17 cellular contexts compared by ENCODE assay signal in the genomic region with DNA sequence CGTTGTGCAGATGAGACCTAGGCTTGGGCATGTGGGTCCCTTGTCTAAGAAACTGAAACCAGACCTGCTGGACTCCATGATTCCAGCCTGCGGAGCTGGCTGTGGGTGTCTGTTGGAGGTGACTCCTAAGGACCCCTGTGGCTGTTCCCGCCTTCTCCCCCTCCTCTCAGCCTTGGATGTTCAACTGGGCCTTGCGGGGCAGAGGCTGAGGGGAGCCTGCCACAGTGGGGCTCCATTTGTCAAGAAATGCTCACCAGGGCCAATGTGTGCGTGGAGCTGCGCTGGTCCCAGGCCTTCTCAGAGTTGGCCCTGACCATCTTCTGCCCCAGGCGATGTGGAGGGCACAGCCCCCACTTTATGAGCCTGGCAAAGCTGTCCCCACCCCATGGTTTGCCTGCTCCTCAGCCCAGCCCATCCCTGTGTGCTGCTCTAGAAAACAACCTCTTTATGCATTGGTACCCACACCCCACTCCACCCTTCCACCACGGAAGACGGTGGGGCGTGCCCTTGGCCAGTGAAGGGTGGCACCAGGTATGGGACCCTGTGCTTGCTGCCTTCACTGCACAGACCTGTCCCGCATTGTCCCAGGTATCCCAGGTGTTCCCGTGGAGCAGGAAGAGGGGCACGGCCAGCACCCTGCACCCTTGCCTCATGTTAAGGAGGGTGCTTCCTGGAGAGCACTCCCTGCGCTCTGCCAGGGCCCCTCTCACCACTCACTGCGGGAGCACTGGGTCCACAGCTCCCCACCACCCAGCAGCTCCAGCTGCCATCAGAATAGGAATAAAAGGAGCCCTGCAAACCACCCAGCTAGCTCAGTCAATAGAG. TPM values are rescaled to one million over a fixed set of nuclear protein-coding genes. Genes with fewer than 3 reads are reported as not detected.
A peak's percentile ranks its signal among the peaks of the same experiment; 100 is the strongest.
DNase-seq lines count a peak whose midpoint lies in the region; ATAC-seq, FAIRE-seq and TF ChIP-seq lines count a peak whose summit lies in the region.
"Had no signal": no experiment of that assay in that cellular context is flagged by ENCODE, and none has a peak within 500 bp of the region (broad histone marks: within the 10 kb centered on the region; RNA-seq: fewer than 3 reads in every experiment).

No MANE protein-coding gene starts in this region.

- H2AFZ ChIP-seq in SK-N-SH (ENCODE audit: low read depth), result no peak overlapping the region

- CTCF ChIA-PET in SK-N-SH (lab: Yijun Ruan, JAX) (interaction anchor here (1.1 to 1.9 kb wide), 6 partner anchors 11 to 91 kb away, joined by 3 to 7 read pairs (median 6); no protein-coding TSS in a partner anchor), RWPE1 (lab: Yijun Ruan, JAX) (interaction anchor here (0.5 to 1.0 kb wide), 3 partner anchors 23 to 1331 kb away, joined by 3 to 4 read pairs (median 4); a partner anchor contains a TSS)

- intact Hi-C loops in kidney (cut with DNase I), result no loop called here
- intact Hi-C loops in transverse colon (cut with DNase I; ENCODE audit: low total_unique reads), result no loop called here
- intact Hi-C loops in testis (cut with DNase I; ENCODE audit: low total_unique reads), result no loop called here

- peaks cover 0 to 14% of the 10 kb centered on the region in 2 experiments for H3K36me3 ChIP-seq in SK-N-SH (replicated peaks in 1 of 2; ENCODE audit: control insufficient read depth in 1 of 2, insufficient read depth in 2 of 2, low read length in 1 of 2)
- H3K36me3 ChIP-seq in kidney (ENCODE audit: control insufficient read depth in 1 of 2, insufficient read depth in 2 of 2, low read length in 2 of 2), result peaks cover 0 to 4% of the 10 kb centered on the region in 2 donors
- H3K36me3 ChIP-seq in transverse colon, result no peaks in the 10 kb centered on the region
- no peaks in the 10 kb centered on the region for H3K36me3 ChIP-seq in testis (ENCODE audit: low read depth, missing control alignments)

- H4K20me1 ChIP-seq in SK-N-SH (ENCODE audit: insufficient read depth), result no peaks in the 10 kb centered on the region

- H3K4me1 ChIP-seq in SK-N-SH (ENCODE audit: control insufficient read depth in 1 of 2, insufficient read depth in 2 of 2, low read depth in 1 of 2, low read length in 1 of 2) (no peaks in the 10 kb centered on the region; a peak in 1 of 4 replicates), kidney (ENCODE audit: control insufficient read depth in 1 of 2, insufficient read depth in 1 of 2, low read depth in 1 of 2, low read length in 2 of 2) (no peaks in the 10 kb centered on the region), transverse colon (peaks cover 30 to 68% (median 46%) of the 10 kb centered on the region in 4 donors), testis (no peaks in the 10 kb centered on the region)

- no peak for FAIRE-seq in kidney (lab: Jason Lieb, UNC)
- FAIRE-seq: RCC 7860 had no signal

- POLR2A ChIA-PET in SK-N-SH (lab: Yijun Ruan, JAX) (no interaction called here), RWPE1 (lab: Yijun Ruan, JAX; ENCODE audit: low non-redundant PET) (no interaction called here)

- no peak for TF ChIP-seq CTCF in SK-N-SH (IDR thresholded peaks at IDR 0.05)
- no peak for TF ChIP-seq CTCF in RWPE1 (conservative IDR thresholded peaks at IDR 0.05; ENCODE audit: low read depth)
- TF ChIP-seq CTCF in kidney (IDR thresholded peaks at IDR 0.05; ENCODE audit: borderline replicate concordance, extremely low read depth, insufficient read depth), result no peak
- TF ChIP-seq CTCF in transverse colon (IDR thresholded peaks at IDR 0.05), result no peak
- TF ChIP-seq CTCF in testis (IDR thresholded peaks at IDR 0.05), result no peak

- H3F3A ChIP-seq in SK-N-SH (replicated peaks; ENCODE audit: insufficient read depth), result peaks cover 12% of the 10 kb centered on the region

- in situ Hi-C loops in transverse colon (cut with MboI; ENCODE audit: low pct_ligation_motif_present in 1 of 4, low pct_unique_long_range_greater_than_20kb in 1 of 4, low sequenced_read_pairs in 3 of 4), result no loop called here

- H3K79me2 ChIP-seq in SK-N-SH (ENCODE audit: insufficient read depth), result no peaks in the 10 kb centered on the region

- DNase-seq in SK-N-SH, result peak; percentile 17
- DNase-seq in RWPE1 (ENCODE audit: low spot score), result no peak
- peak; percentile 59 for DNase-seq in kidney
- DNase-seq in transverse colon, result peak; percentile 73
- no peak for DNase-seq in DMS153 treated with DMSO at 0.1 percent for 48 hours (lab: John Stamatoyannopoulos, UW; ENCODE audit: unreplicated experiment)
- no peak for DNase-seq in testis
- no peak for DNase-seq in NCI-H510A treated with DMSO at 0.1 percent for 48 hours (lab: John Stamatoyannopoulos, UW)
- DNase-seq: activated gamma-delta T cell treated with Interleukin-2 at 50 U/mL for 16 hours; effector CD4-positive, alpha-beta T cell; NCI-H2029; stimulated activated naive CD4-positive, alpha-beta T cell; T-cell had no signal

- no peak for ATAC-seq in SK-N-SH treated with all-trans-retinoic acid at 6 μM for 48 hours
- ATAC-seq: T-cell had no signal

- no peak overlapping the region for H3K9ac ChIP-seq in SK-N-SH
- H3K9ac ChIP-seq in kidney (ENCODE audit: low read length in 2 of 2), result no peak overlapping the region

- TF ChIP-seq EP300 in SK-N-SH (IDR thresholded peaks at IDR 0.05; ENCODE audit: borderline replicate concordance in 1 of 2, low read depth in 1 of 2, low read length in 1 of 2), result no peak
- TF ChIP-seq EP300 in transverse colon (IDR thresholded peaks at IDR 0.05; ENCODE audit: low read depth), result no peak

- H3K4me3 ChIP-seq in SK-N-SH (ENCODE audit: low read depth in 2 of 2, low read length in 1 of 2), result no peak overlapping the region
- H3K4me3 ChIP-seq in kidney (ENCODE audit: low read length in 2 of 2), result no peak overlapping the region
- H3K4me3 ChIP-seq in transverse colon, result no peak overlapping the region
- no peak overlapping the region for H3K4me3 ChIP-seq in testis

- TF ChIP-seq RAD21 in SK-N-SH (IDR thresholded peaks at IDR 0.05; ENCODE audit: low read length), result no peak

- H3K27me3 ChIP-seq in SK-N-SH (ENCODE audit: insufficient read depth), result no peaks in the 10 kb centered on the region
- no peaks in the 10 kb centered on the region for H3K27me3 ChIP-seq in transverse colon
- no peaks in the 10 kb centered on the region for H3K27me3 ChIP-seq in testis

- H3K9me3 ChIP-seq in SK-N-SH (peaks cover 12% of the 10 kb centered on the region; the same call in 1 of the 2 replicates), kidney (ENCODE audit: control insufficient read depth in 1 of 2, low read length in 2 of 2) (no peaks in the 10 kb centered on the region), transverse colon (peaks cover 0 to 3% of the 10 kb centered on the region in 2 donors), testis (no peaks in the 10 kb centered on the region)

- TF ChIP-seq POLR2A in transverse colon (IDR thresholded peaks at IDR 0.05), result no peak
- no peak for TF ChIP-seq POLR2A in testis (IDR thresholded peaks at IDR 0.05)

- 93% methylated on average over 6 of the region's 15 CpGs for whole genome bisulfite sequencing in SK-N-SH (ENCODE audit: low lambda C conversion rate)
- WGBS in transverse colon (ENCODE audit: low coverage in 1 of 2), 2 donors, result 78% methylated on average over 15 of the region's 15 CpGs; no CpG with 5 or more reads in 1 of the 2 donors
- 93 to 95% methylated on average over 6 to 11 of the region's 15 CpGs for WGBS in testis, 2 donors

- H3K27ac ChIP-seq in SK-N-SH (ENCODE audit: low read depth in 2 of 2, low read length in 1 of 2) (no peak overlapping the region), RWPE1 (peak overlapping the region; percentile 74), kidney (ENCODE audit: low read depth in 2 of 2, low read length in 2 of 2) (no peak overlapping the region), transverse colon (peak overlapping the region; percentile 87 to 90 (median 89)), testis (no peak overlapping the region)

- H3K4me2 ChIP-seq in SK-N-SH, result no peak overlapping the region

- no peaks in the 10 kb centered on the region for H3K9me2 ChIP-seq in SK-N-SH

TF ChIP-seq in SK-N-SH, 30 proteins besides CTCF, POLR2A, EP300 and RAD21 (continues in another document):
- TF ChIP-seq POLR2AphosphoS5 (IDR thresholded peaks at IDR 0.05; ENCODE audit: low read depth, low read length) (no peak), JUND (IDR thresholded peaks at IDR 0.05) (no peak), SIN3A (IDR thresholded peaks at IDR 0.05; ENCODE audit: borderline replicate concordance, low read depth, low read length) (no peak), TAF1 (IDR thresholded peaks at IDR 0.05; ENCODE audit: borderline replicate concordance, low read depth, low read length) (no peak), MXI1 (IDR thresholded peaks at IDR 0.05; ENCODE audit: low read depth, low read length) (no peak)

TF ChIP-seq in SK-N-SH treated with all-trans-retinoic acid at 6 μM for 48 hours, 23 proteins besides CTCF, POLR2A, EP300 and RAD21 (continues in another document):
- TF ChIP-seq TOX (CRISPR knock-in tag; IDR thresholded peaks at IDR 0.05; ENCODE audit: borderline replicate concordance) (no peak), GLIS3 (CRISPR knock-in tag; IDR thresholded peaks at IDR 0.05) (no peak), ISL1 (CRISPR knock-in tag; IDR thresholded peaks at IDR 0.05) (no peak)

RNA-seq across cellular contexts. Expression of a gene that starts 7.9 kb away (rescaled TPM):
- polyA plus RNA-seq in SK-N-SH (2012; rRNA removed) (0.21 and 0.31 TPM in 2 replicates), kidney (ENCODE audit: insufficient read depth, low read depth, low replicate concordance) (0.24 TPM), testis (ENCODE audit: insufficient read depth, low read depth, low replicate concordance) (1.3 TPM)
- 0.14 and 0.43 TPM in 2 replicates for polyA plus RNA-seq in SK-N-SH (2012; cell fraction: cytosol; rRNA removed)
- 0.19 and 0.32 TPM in 2 replicates for polyA plus RNA-seq in SK-N-SH (2012; cell fraction: nucleus; rRNA removed)
- total RNA-seq in kidney (0.47 TPM), transverse colon (under 1 TPM in 2 of 4 donors, not detected in 2; 0.64 to 0.96 TPM), testis (1 to 10 TPM; 2.2 to 2.9 TPM)
- total RNA-seq: A172, G401, lung microvascular endothelial cell, T-cell had no signal

RNA-seq across cellular contexts. Expression of a gene that starts 30.6 kb away (rescaled TPM):
- polyA plus RNA-seq in SK-N-SH (2012; rRNA removed) (25.8 and 51.0 TPM in 2 replicates), kidney (ENCODE audit: insufficient read depth, low read depth, low replicate concordance) (242 TPM), testis (ENCODE audit: insufficient read depth, low read depth, low replicate concordance) (12.9 TPM)
- polyA plus RNA-seq in SK-N-SH (2012; cell fraction: cytosol; rRNA removed), result 16.3 and 22.6 TPM in 2 replicates
- 59.5 and 61.6 TPM in 2 replicates for polyA plus RNA-seq in SK-N-SH (2012; cell fraction: nucleus; rRNA removed)
- total RNA-seq in kidney (221 TPM), transverse colon (1,000 to 10,000 TPM in 1 of 4 donors, 100 to 1,000 TPM in 3; 133 to 1,054 (median 474) TPM), testis (10 to 100 TPM in 1 of 2 donors, 1 to 10 TPM in 1; 5.0 to 11.1 TPM)
- total RNA-seq: G401 had no signal

RNA-seq across cellular contexts. Expression of a gene that starts 33.0 kb away (rescaled TPM):
- polyA plus RNA-seq in SK-N-SH (2012; rRNA removed) (0.52 and 0.74 TPM in 2 replicates), kidney (ENCODE audit: insufficient read depth, low read depth, low replicate concordance) (6.0 TPM), testis (ENCODE audit: insufficient read depth, low read depth, low replicate concordance) (5.7 TPM)
- polyA plus RNA-seq in SK-N-SH (2012; cell fraction: cytosol; rRNA removed), result 0.35 and 0.51 TPM in 2 replicates
- 0.32 and 0.90 TPM in 2 replicates for polyA plus RNA-seq in SK-N-SH (2012; cell fraction: nucleus; rRNA removed)
- total RNA-seq in kidney (2.1 TPM), transverse colon (10 to 100 TPM in 3 of 4 donors, 1 to 10 TPM in 1; 8.6 to 13.5 (median 12.5) TPM), testis (1 to 10 TPM; 2.5 to 6.0 TPM)
- total RNA-seq: G401 had no signal

Comparison
In these comparisons a context has a peak if more than half of its experiments do, and no peak if none do; other contexts are left out.
1. DNase-seq: peak in SK-N-SH (single experiment), kidney (single experiment) and transverse colon (single experiment); none in RWPE1 (single experiment), DMS153 treated with DMSO at 0.1 percent for 48 hours (single experiment), testis (single experiment) and NCI-H510A treated with DMSO at 0.1 percent for 48 hours (single experiment).
2. H3K27ac ChIP-seq: peak in RWPE1 (single experiment) and transverse colon (4 of 4); none in SK-N-SH (0 of 2), kidney (0 of 2) and testis (0 of 2).
3. RNA of a gene that starts 30.6 kb away (total RNA-seq): 133 to 1,054 TPM in transverse colon and 221 TPM in kidney (single experiment); 5.0 to 11.1 TPM in testis; every median in the first group is over 10 times any median in the second.